ENCODE assay signal across 21 cellular contexts in the genomic region with DNA sequence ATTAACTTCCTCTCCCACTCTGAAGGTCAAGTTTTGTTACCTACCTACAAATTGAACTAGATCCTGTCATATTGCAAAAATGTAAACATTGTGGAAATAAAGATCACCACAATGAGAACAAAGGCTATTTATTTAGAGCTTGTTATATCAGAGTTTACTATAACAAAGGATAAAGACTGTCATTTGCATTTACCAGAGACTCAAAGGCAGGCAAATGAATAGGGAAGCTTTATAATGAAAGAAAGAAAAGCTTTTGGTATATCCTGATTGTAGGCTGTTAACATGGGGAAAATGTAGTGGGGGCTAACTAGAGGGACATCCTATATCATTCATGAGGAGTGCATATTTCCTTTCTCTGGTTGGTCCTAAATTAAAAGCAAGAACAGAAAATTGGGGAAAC.
"Had no signal": no experiment of that assay in that cellular context is flagged by ENCODE, and none has a peak within 500 bp of the region (broad histone marks: within the 10 kb centered on the region; RNA-seq: fewer than 3 reads in every experiment).

No MANE protein-coding gene starts in this region.

- DNase-seq: activated CD4-positive, alpha-beta T cell treated with anti-CD3 and anti-CD28 coated beads for 36 hours; activated CD4-positive, alpha-beta T cell treated with anti-CD3 and anti-CD28 coated beads, Interleukin-2, amount 10 ng/mL, durations not matched to agents 7 days and 5 days; activated CD4-positive, alpha-beta T cell treated with anti-CD3 and anti-CD28 coated beads, Interleukin-2, amount 50 U/mL, for 48 hours; activated CD8-positive, alpha-beta T cell treated with anti-CD3 and anti-CD28 coated beads, Interleukin-2, amount 10 ng/mL, durations not matched to agents 7 days and 5 days; activated gamma-delta T cell treated with Interleukin-2 at 50 U/mL for 16 hours; activated naive CD4-positive, alpha-beta T cell treated with anti-CD3 and anti-CD28 coated beads for 36 hours; activated T-cell treated with anti-CD3 and anti-CD28 coated beads for 4 hours; activated T-cell treated with anti-CD3 and anti-CD28 coated beads, Interleukin-2, amount 50 U/mL, for 4 hours; adrenal gland; cerebellar nuclear complex; Kasumi-1; KG1; MG63; MV-4-11; NCI-H1092; NCI-H1694; NCI-H345; NCI-H526; SHP77; SK-N-SH had no signal

- H3K27ac ChIP-seq: adrenal gland, SJCRH30 had no signal
